ENCODE assay signal across 13 cellular contexts in genomic region chr18:41532344-41533086, GRCh38.
DNase-seq lines count a peak whose midpoint lies in the region; ATAC-seq and TF ChIP-seq lines count a peak whose summit lies in the region.
"Had no signal": no experiment of that assay in that cellular context is flagged by ENCODE, and none has a peak within 500 bp of the region (broad histone marks: within the 10 kb centered on the region; RNA-seq: fewer than 3 reads in every experiment).

No MANE protein-coding gene starts in this region.

- DNase-seq in NCI-H146 (lab: John Stamatoyannopoulos, UW) (peak; percentile 51), NCI-H146 treated with DMSO at 0.1 percent for 48 hours (lab: John Stamatoyannopoulos, UW; ENCODE audit: unreplicated experiment) (no peak), NCI-H446 (lab: John Stamatoyannopoulos, UW) (peak; percentile 50 to 78), mammary epithelial cell (no peak), neural progenitor cell (ENCODE audit: low spot score) (peak; percentile 25), body of pancreas (no peak)
- DNase-seq: 8988T, DND-41, NCI-H774 had no signal

- in situ Hi-C loops in mammary epithelial cell (cut with MboI; ENCODE audit: low sequenced_read_pairs in 2 of 2): no loop called here

- no peak overlapping the region for H3K27ac Mint-ChIP-seq in neural progenitor cell
- H3K27ac Mint-ChIP-seq: brain had no signal

- H3K36me3 Mint-ChIP-seq in neural progenitor cell: no peaks in the 10 kb centered on the region

- intact Hi-C loops in mammary epithelial cell (cut with micrococcal nuclease) (loop anchor here (5.0 kb wide), 1 partner anchor 215 kb away; no protein-coding TSS in a partner anchor), body of pancreas (cut with DNase I) (no loop called here)

- no peaks in the 10 kb centered on the region for H3K27me3 ChIP-seq in mammary epithelial cell (ENCODE audit: insufficient read depth, low read length)
- H3K27me3 ChIP-seq in neural progenitor cell: no peaks in the 10 kb centered on the region
- no peaks in the 10 kb centered on the region for H3K27me3 ChIP-seq in body of pancreas

- H3K4me3 Mint-ChIP-seq in neural progenitor cell: no peak overlapping the region
- H3K4me3 Mint-ChIP-seq: brain had no signal

- H3K4me3 ChIP-seq in mammary epithelial cell (replicated peaks in 1 of 3; ENCODE audit: insufficient read depth in 1 of 3, low read depth in 2 of 3, low read length in 3 of 3): no peak overlapping the region
- H3K4me3 ChIP-seq in neural progenitor cell: no peak overlapping the region
- H3K4me3 ChIP-seq in body of pancreas: no peak overlapping the region

- H3K9me3 ChIP-seq in mammary epithelial cell (replicated peaks; ENCODE audit: insufficient read depth, low read length) (no peaks in the 10 kb centered on the region), neural progenitor cell (ENCODE audit: low read depth) (no peaks in the 10 kb centered on the region), body of pancreas (no peaks in the 10 kb centered on the region)

- H3K4me1 ChIP-seq in mammary epithelial cell (ENCODE audit: insufficient read depth, low read length) (no peaks in the 10 kb centered on the region), neural progenitor cell (no peaks in the 10 kb centered on the region), body of pancreas (no peaks in the 10 kb centered on the region)

- no TSS peak for BruUV-seq in mammary epithelial cell (replicated peaks; lab: Mats Ljungman, UMichigan)

- H3F3A ChIP-seq in neural progenitor cell (ENCODE audit: low read depth): no peaks in the 10 kb centered on the region

- CTCF ChIA-PET in mammary epithelial cell (lab: Charles Lee; ENCODE audit: low non-redundant PET): no interaction called here

- H3K27me3 Mint-ChIP-seq in neural progenitor cell (ENCODE audit: insufficient read depth, low read depth): peaks cover 2% of the 10 kb centered on the region
- H3K27me3 Mint-ChIP-seq: brain had no signal

- H3K4me1 Mint-ChIP-seq in neural progenitor cell: no peaks in the 10 kb centered on the region
- H3K4me1 Mint-ChIP-seq: brain had no signal

- dilution Hi-C loops in mammary epithelial cell (cut with HindIII; ENCODE audit: low sequenced_read_pairs): no loop called here

- TF ChIP-seq CTCF in mammary epithelial cell (conservative IDR thresholded peaks at IDR 0.05 in 1 of 2, IDR thresholded peaks at IDR 0.05 in 1 of 2; ENCODE audit: extremely low read depth in 1 of 2, insufficient read depth in 1 of 2, low read depth in 1 of 2, low read length in 2 of 2) (peak; percentile 2 to 26), neural progenitor cell (IDR thresholded peaks at IDR 0.05) (peak; percentile 46), body of pancreas (IDR thresholded peaks at IDR 0.05) (no peak)

- H4K20me1 ChIP-seq in mammary epithelial cell (ENCODE audit: insufficient read depth, low read length) (no peaks in the 10 kb centered on the region), neural progenitor cell (ENCODE audit: low read depth) (no peaks in the 10 kb centered on the region)

- H3K27ac ChIP-seq in mammary epithelial cell (ENCODE audit: insufficient read depth, low read depth, low read length) (no peak overlapping the region), neural progenitor cell (no peak overlapping the region), body of pancreas (no peak overlapping the region)

- H3K9ac ChIP-seq in mammary epithelial cell (ENCODE audit: insufficient read depth, low read length): no peak overlapping the region
- H3K9ac ChIP-seq in neural progenitor cell: no peak overlapping the region

- H3K36me3 ChIP-seq in mammary epithelial cell (ENCODE audit: insufficient read depth, low read length): no peaks in the 10 kb centered on the region
- no peaks in the 10 kb centered on the region for H3K36me3 ChIP-seq in neural progenitor cell
- H3K36me3 ChIP-seq in body of pancreas (replicated peaks in 1 of 2; ENCODE audit: insufficient read depth in 1 of 2, low read depth in 2 of 2): no peaks in the 10 kb centered on the region

- H3K9me3 Mint-ChIP-seq in neural progenitor cell: peaks cover 4% of the 10 kb centered on the region

- H2AFZ ChIP-seq in mammary epithelial cell (ENCODE audit: low read depth, low read length) (no peak overlapping the region), neural progenitor cell (replicated peaks) (no peak overlapping the region)

- no peak for TF ChIP-seq POLR2A in body of pancreas (IDR thresholded peaks at IDR 0.05)

- no peak overlapping the region for H3K4me2 ChIP-seq in mammary epithelial cell (ENCODE audit: insufficient read depth, low read depth, low read length)
- no peak overlapping the region for H3K4me2 ChIP-seq in neural progenitor cell

- H3K79me2 ChIP-seq in mammary epithelial cell (ENCODE audit: insufficient read depth, low read length): no peaks in the 10 kb centered on the region
- no peaks in the 10 kb centered on the region for H3K79me2 ChIP-seq in neural progenitor cell (ENCODE audit: low read depth)

- no peak for ATAC-seq in GM19452 (IDR thresholded peaks at IDR 0.05; ENCODE audit: unreplicated experiment)
- ATAC-seq in body of pancreas: no peak
- ATAC-seq in GM21576 (IDR thresholded peaks at IDR 0.05; ENCODE audit: unreplicated experiment): no peak
- ATAC-seq: esophagus mucosa had no signal

- WGBS in mammary epithelial cell (ENCODE audit: low coverage, missing lambda C conversion rate): 50% methylated on average over 6 of the region's 6 CpGs
- WGBS in body of pancreas, 2 donors: 41 to 45% methylated on average over 6 of the region's 6 CpGs

Comparison
In these comparisons a context has a peak if more than half of its experiments do, and no peak if none do; other contexts are left out.
1. DNase-seq: peak in NCI-H146 (single experiment), NCI-H446 (2 of 2) and neural progenitor cell (single experiment); none in NCI-H146 treated with DMSO at 0.1 percent for 48 hours (single experiment), mammary epithelial cell (single experiment) and body of pancreas (0 of 4).
2. CTCF ChIP-seq: peak in mammary epithelial cell (2 of 2) and neural progenitor cell (single experiment); none in body of pancreas (0 of 7).